28 cellular contexts compared by ENCODE assay signal in the genomic region with DNA sequence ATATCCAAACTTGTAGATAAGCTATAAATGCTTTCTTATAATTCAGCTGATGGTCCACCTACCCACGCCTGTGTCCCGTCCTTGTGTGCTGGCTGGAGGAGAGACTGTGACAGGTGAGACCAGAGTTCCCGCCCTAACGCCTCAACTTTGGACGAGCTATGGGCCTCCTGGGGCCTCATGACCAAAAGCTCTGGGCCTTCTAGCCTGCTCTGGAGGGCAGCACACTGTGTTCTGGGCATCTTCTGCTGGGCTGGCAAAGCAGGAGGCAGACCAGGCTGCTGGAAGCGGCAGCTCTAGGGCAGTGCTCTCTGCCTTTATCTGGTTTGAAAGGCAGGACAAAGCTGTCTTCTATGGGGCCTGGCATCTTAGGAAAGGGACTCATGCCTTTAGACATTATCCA.
"Had no signal": no experiment of that assay in that cellular context is flagged by ENCODE, and none has a peak within 500 bp of the region (broad histone marks: within the 10 kb centered on the region; RNA-seq: fewer than 3 reads in every experiment).

No MANE protein-coding gene starts in this region.

- H3K27ac Mint-ChIP-seq: activated CD4-positive, alpha-beta T cell treated with anti-CD3 and anti-CD28 coated beads, Interleukin-2, amount 10 ng/mL, durations not matched to agents 24 days and 14 days; activated CD8-positive, alpha-beta T cell treated with anti-CD3 and anti-CD28 coated beads, Interleukin-2, amount 10 ng/mL, durations not matched to agents 7 days and 5 days; activated naive CD4-positive, alpha-beta T cell treated with anti-CD3 and anti-CD28 coated beads, Interleukin-2, amount 50 U/mL, for 24 hours; activated naive CD8-positive, alpha-beta T cell treated with anti-CD3 and anti-CD28 coated beads, Interleukin-2, amount 10 ng/mL, durations not matched to agents 7 days and 5 days; activated T-cell treated with anti-CD3 and anti-CD28 coated beads, Interleukin-2, amount 50 U/mL, for 24 hours; activated T-helper 2 cell treated with anti-CD3 and anti-CD28 coated beads, Interferon-gamma antibody, Interleukin-2, Interleukin-4, amounts not matched to agents 10 μg/mL and 5 μg/mL and 100 μg/mL, durations not matched to agents 14 hours and 24 hours and 36 hours; T-helper 1 cell treated with Interleukin-12 subunit alpha and Interleukin-12 subunit beta and Interleukin-4 antibody, amounts not matched to agents 30 μg/mL and 1 μg/mL, for 36 hours; T-helper 2 cell treated with Interferon-gamma antibody and Interleukin-4, amounts not matched to agents 5 μg/mL and 100 μg/mL, for 36 hours had no signal

- H3K36me3 Mint-ChIP-seq: activated naive CD4-positive, alpha-beta T cell treated with anti-CD3 and anti-CD28 coated beads, Interleukin-2, amount 50 U/mL, for 24 hours; activated naive CD8-positive, alpha-beta T cell treated with anti-CD3 and anti-CD28 coated beads, Interleukin-2, amount 10 ng/mL, durations not matched to agents 7 days and 5 days had no signal

- H3K4me3 Mint-ChIP-seq: activated CD4-positive, alpha-beta T cell treated with anti-CD3 and anti-CD28 coated beads, Interleukin-2, amount 10 ng/mL, durations not matched to agents 24 days and 14 days; activated CD8-positive, alpha-beta T cell treated with anti-CD3 and anti-CD28 coated beads, Interleukin-2, amount 10 ng/mL, durations not matched to agents 7 days and 5 days; activated naive CD4-positive, alpha-beta T cell treated with anti-CD3 and anti-CD28 coated beads, Interleukin-2, amount 50 U/mL, for 24 hours; activated naive CD8-positive, alpha-beta T cell treated with anti-CD3 and anti-CD28 coated beads, Interleukin-2, amount 10 ng/mL, durations not matched to agents 7 days and 5 days; activated T-cell treated with anti-CD3 and anti-CD28 coated beads, Interleukin-2, amount 50 U/mL, for 24 hours; T-helper 1 cell treated with Interleukin-12 subunit alpha and Interleukin-12 subunit beta and Interleukin-4 antibody, amounts not matched to agents 30 μg/mL and 1 μg/mL, for 36 hours; T-helper 2 cell treated with Interferon-gamma antibody and Interleukin-4, amounts not matched to agents 5 μg/mL and 100 μg/mL, for 36 hours had no signal

- H3K27me3 ChIP-seq: ascending aorta, SJCRH30 had no signal

- H3K36me3 ChIP-seq: ascending aorta, SJCRH30 had no signal

- H3K9me3 Mint-ChIP-seq: activated CD4-positive, alpha-beta T cell treated with anti-CD3 and anti-CD28 coated beads, Interleukin-2, amount 10 ng/mL, durations not matched to agents 24 days and 14 days; activated naive CD4-positive, alpha-beta T cell treated with anti-CD3 and anti-CD28 coated beads, Interleukin-2, amount 50 U/mL, for 24 hours; activated naive CD8-positive, alpha-beta T cell treated with anti-CD3 and anti-CD28 coated beads, Interleukin-2, amount 10 ng/mL, durations not matched to agents 7 days and 5 days; activated T-cell treated with anti-CD3 and anti-CD28 coated beads, Interleukin-2, amount 50 U/mL, for 24 hours; activated T-helper 2 cell treated with anti-CD3 and anti-CD28 coated beads, Interferon-gamma antibody, Interleukin-2, Interleukin-4, amounts not matched to agents 10 μg/mL and 5 μg/mL and 100 μg/mL, durations not matched to agents 14 hours and 24 hours and 36 hours; T-helper 1 cell treated with Interleukin-12 subunit alpha and Interleukin-12 subunit beta and Interleukin-4 antibody, amounts not matched to agents 30 μg/mL and 1 μg/mL, for 36 hours; T-helper 2 cell treated with Interferon-gamma antibody and Interleukin-4, amounts not matched to agents 5 μg/mL and 100 μg/mL, for 36 hours had no signal

- DNase-seq: activated CD4-positive, alpha-beta T cell treated with anti-CD3 and anti-CD28 coated beads, Interleukin-2, amount 10 ng/mL, durations not matched to agents 24 days and 14 days; activated CD4-positive, alpha-beta T cell treated with anti-CD3 and anti-CD28 coated beads, Interleukin-2, amount 50 U/mL, for 4 hours; activated CD8-positive, alpha-beta T cell treated with anti-CD3 and anti-CD28 coated beads, Interleukin-2, amount 10 ng/mL, durations not matched to agents 7 days and 5 days; activated gamma-delta T cell; activated naive CD4-positive, alpha-beta T cell treated with Interleukin-2 at 50 U/mL for 16 hours; activated naive CD8-positive, alpha-beta T cell treated with anti-CD3 and anti-CD28 coated beads, Interleukin-2, amount 10 ng/mL, durations not matched to agents 7 days and 5 days; activated T-cell treated with anti-CD3 and anti-CD28 coated beads, Interleukin-2, amount 50 U/mL, for 24 hours; NCI-H1092 treated with DMSO at 0.1 percent for 48 hours; NCI-H1417; NCI-H146; NCI-H187; NCI-H2029 treated with DMSO at 0.1 percent for 48 hours; NCI-H2107; NCI-H2171; NCI-H510A; NCI-H526; NCI-H748 treated with DMSO at 0.1 percent for 48 hours; NK-92 treated with Interleukin-12 subunit alpha and Interleukin-12 subunit beta, amount 100 ng/mL, for 24 hours; PC-3; SHP77; SJCRH30 had no signal

- H3K4me1 Mint-ChIP-seq: activated CD4-positive, alpha-beta T cell treated with anti-CD3 and anti-CD28 coated beads, Interleukin-2, amount 10 ng/mL, durations not matched to agents 24 days and 14 days; activated naive CD4-positive, alpha-beta T cell treated with anti-CD3 and anti-CD28 coated beads, Interleukin-2, amount 50 U/mL, for 24 hours; activated naive CD8-positive, alpha-beta T cell treated with anti-CD3 and anti-CD28 coated beads, Interleukin-2, amount 10 ng/mL, durations not matched to agents 7 days and 5 days had no signal

- H3K4me3 ChIP-seq: ascending aorta, K562, SJCRH30, SK-N-MC had no signal

- ATAC-seq: activated CD8-positive, alpha-beta T cell treated with anti-CD3 and anti-CD28 coated beads, Interleukin-2, amount 10 ng/mL, durations not matched to agents 7 days and 5 days; K562; PC-3 had no signal

- H3K27ac ChIP-seq: ascending aorta, SJCRH30, SK-N-MC had no signal

- H3K4me1 ChIP-seq: ascending aorta had no signal

- H3K9me3 ChIP-seq: ascending aorta, SJCRH30 had no signal
